Comparison of ENCODE assay signal across 20 cellular contexts in the genomic region with DNA sequence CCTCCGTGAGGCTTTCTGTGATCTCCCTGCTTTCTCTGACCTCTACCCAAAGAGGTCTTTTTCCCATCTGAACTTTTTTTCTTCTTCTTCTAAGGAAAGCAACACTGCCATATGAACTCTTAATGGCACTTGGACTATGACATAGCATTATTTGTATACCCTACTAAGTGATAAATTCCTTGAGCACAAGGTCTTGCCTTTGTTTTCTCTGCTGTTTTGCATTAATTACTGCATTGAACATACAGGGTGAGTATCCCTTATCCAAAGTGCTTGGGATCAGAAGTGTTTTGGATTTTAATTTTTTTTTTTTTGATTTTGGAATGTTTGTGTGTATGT. TPM values are rescaled to one million over a fixed set of nuclear protein-coding genes. Genes with fewer than 3 reads are reported as not detected.
DNase-seq lines count a peak whose midpoint lies in the region; FAIRE-seq and TF ChIP-seq lines count a peak whose summit lies in the region.
"Had no signal": no experiment of that assay in that cellular context is flagged by ENCODE, and none has a peak within 500 bp of the region (broad histone marks: within the 10 kb centered on the region; RNA-seq: fewer than 3 reads in every experiment).

No MANE protein-coding gene starts in this region.

- H3K79me2 ChIP-seq in astrocyte (ENCODE audit: insufficient read depth, low read length), result peaks cover 23% of the 10 kb centered on the region
- H3K79me2 ChIP-seq in hepatocyte, result no peaks in the 10 kb centered on the region

- no peak for DNase-seq in HFFc6
- no peak for DNase-seq in astrocyte (ENCODE audit: low read depth)
- no peak for DNase-seq in hepatocyte (ENCODE audit: low spot score)
- DNase-seq in NK-92 (lab: John Stamatoyannopoulos, UW; ENCODE audit: unreplicated experiment), result no peak
- no peak for DNase-seq in HuH-7 (ENCODE audit: low spot score)
- DNase-seq in G401 (ENCODE audit: low spot score), result no peak
- DNase-seq: activated CD4-positive, alpha-beta T cell treated with anti-CD3 and anti-CD28 coated beads, Interleukin-2, amount 10 ng/mL, durations not matched to agents 7 days and 5 days; activated CD8-positive, alpha-beta memory T cell treated with anti-CD3 and anti-CD28 coated beads, Interleukin-2, amount 50 U/mL, for 4 hours; activated gamma-delta T cell treated with Interleukin-2 at 50 U/mL for 16 hours; dermis blood vessel endothelial cell; H7; MG63; NCI-H146; Peyer's patch had no signal

- H3K9me3 ChIP-seq in astrocyte (ENCODE audit: insufficient read depth, low read depth, low read length) (no peaks in the 10 kb centered on the region), hepatocyte (ENCODE audit: low read depth) (no peaks in the 10 kb centered on the region), stomach smooth muscle (ENCODE audit: control insufficient read depth in 2 of 2, low read length in 2 of 2) (no peaks in the 10 kb centered on the region)
- H3K9me3 ChIP-seq: MG63, Peyer's patch, prostate gland had no signal

- H3K4me1 ChIP-seq in astrocyte (ENCODE audit: insufficient read depth, low read length) (peaks cover 19% of the 10 kb centered on the region), hepatocyte (ENCODE audit: insufficient read depth) (no peaks in the 10 kb centered on the region), stomach smooth muscle (ENCODE audit: control insufficient read depth, insufficient read depth, low read length) (peaks cover 22% of the 10 kb centered on the region)
- H3K4me1 ChIP-seq: prostate gland had no signal

- peaks cover 26% of the 10 kb centered on the region for H3K36me3 ChIP-seq in astrocyte (ENCODE audit: insufficient read depth, low read length)
- H3K36me3 ChIP-seq in hepatocyte (replicated peaks; ENCODE audit: insufficient read depth, low read depth), result no peaks in the 10 kb centered on the region
- H3K36me3 ChIP-seq in stomach smooth muscle (ENCODE audit: control insufficient read depth in 2 of 2, insufficient read depth in 2 of 2, low read length in 2 of 2), result peaks cover 12 to 21% of the 10 kb centered on the region in 2 donors

- H3K9me3 Mint-ChIP-seq in HFFc6 (no peaks in the 10 kb centered on the region), astrocyte (ENCODE audit: unreplicated experiment) (no peaks in the 10 kb centered on the region)
- H3K9me3 Mint-ChIP-seq: activated CD4-positive, alpha-beta T cell treated with anti-CD3 and anti-CD28 coated beads, Interleukin-2, amount 10 ng/mL, durations not matched to agents 7 days and 5 days; natural killer cell treated with Interleukin-12 subunit alpha and Interleukin-12 subunit beta and Interleukin-15 and Interleukin-18, amount 100 ng/mL, for 72 hours; stimulated activated memory B cell treated with anti-CD40 and anti-IgM and Interleukin-4, amounts not matched to agents 10 μg/mL and 1 μg/mL and 100 μg/mL, for 72 hours had no signal

- H3K27ac Mint-ChIP-seq in HFFc6 (peak overlapping the region; percentile 99), astrocyte (ENCODE audit: unreplicated experiment) (peak overlapping the region; percentile 28)
- H3K27ac Mint-ChIP-seq: activated CD4-positive, alpha-beta T cell treated with anti-CD3 and anti-CD28 coated beads, Interleukin-2, amount 10 ng/mL, durations not matched to agents 7 days and 5 days; natural killer cell treated with Interleukin-12 subunit alpha and Interleukin-12 subunit beta and Interleukin-15 and Interleukin-18, amount 100 ng/mL, for 72 hours; stimulated activated memory B cell treated with anti-CD40 and anti-IgM and Interleukin-4, amounts not matched to agents 10 μg/mL and 1 μg/mL and 100 μg/mL, for 72 hours had no signal

- TF ChIP-seq CTCF in HFFc6 (IDR thresholded peaks at IDR 0.05) (no peak), astrocyte (IDR thresholded peaks at IDR 0.05; ENCODE audit: insufficient read depth, low read depth, low read length) (no peak), hepatocyte (IDR thresholded peaks at IDR 0.05; ENCODE audit: poor library complexity) (no peak)

- H3K4me3 Mint-ChIP-seq in HFFc6 (peak overlapping the region; percentile 33; the same call in 1 of the 2 replicates), astrocyte (ENCODE audit: unreplicated experiment) (no peak overlapping the region)
- H3K4me3 Mint-ChIP-seq: activated CD4-positive, alpha-beta T cell treated with anti-CD3 and anti-CD28 coated beads, Interleukin-2, amount 10 ng/mL, durations not matched to agents 7 days and 5 days; natural killer cell treated with Interleukin-12 subunit alpha and Interleukin-12 subunit beta and Interleukin-15 and Interleukin-18, amount 100 ng/mL, for 72 hours; stimulated activated memory B cell treated with anti-CD40 and anti-IgM and Interleukin-4, amounts not matched to agents 10 μg/mL and 1 μg/mL and 100 μg/mL, for 72 hours had no signal

- H3K27me3 ChIP-seq in astrocyte (ENCODE audit: insufficient read depth, low read length), result no peaks in the 10 kb centered on the region
- no peaks in the 10 kb centered on the region for H3K27me3 ChIP-seq in hepatocyte
- H3K27me3 ChIP-seq in stomach smooth muscle (ENCODE audit: control insufficient read depth in 1 of 2, insufficient read depth in 2 of 2, low read length in 2 of 2), result no peaks in the 10 kb centered on the region
- H3K27me3 ChIP-seq: MG63, Peyer's patch had no signal

- H4K20me1 ChIP-seq in astrocyte (ENCODE audit: insufficient read depth, low read length), result peaks cover 38% of the 10 kb centered on the region
- no peaks in the 10 kb centered on the region for H4K20me1 ChIP-seq in hepatocyte (ENCODE audit: insufficient read depth, poor library complexity, severe bottlenecking)

- no peak overlapping the region for H2AFZ ChIP-seq in astrocyte (ENCODE audit: low read depth, low read length)
- H2AFZ ChIP-seq in hepatocyte, result no peak overlapping the region

- no peak overlapping the region for H3K9ac ChIP-seq in astrocyte (ENCODE audit: low read length)
- H3K9ac ChIP-seq in stomach smooth muscle (ENCODE audit: low read length in 2 of 2), result no peak overlapping the region

- H3K27ac ChIP-seq in astrocyte (ENCODE audit: low read depth, low read length) (no peak overlapping the region), hepatocyte (peak overlapping the region; percentile 76), stomach smooth muscle (ENCODE audit: low read length) (peak overlapping the region; percentile 71)
- H3K27ac ChIP-seq: prostate gland had no signal

- FAIRE-seq in astrocyte (lab: Jason Lieb, UNC), result no peak
- FAIRE-seq: HepG2, urothelium cell line had no signal

- H3K36me3 Mint-ChIP-seq in HFFc6 (ENCODE audit: low read depth) (peaks cover 24% of the 10 kb centered on the region), astrocyte (ENCODE audit: low read depth, unreplicated experiment) (peaks cover 24% of the 10 kb centered on the region)

- in situ Hi-C loops in G401 (cut with HindIII; ENCODE audit: low sequenced_read_pairs), result no loop called here

- H3K4me2 ChIP-seq in astrocyte (ENCODE audit: low read length) (no peak overlapping the region), hepatocyte (peak overlapping the region; percentile 36)

- H3K27me3 Mint-ChIP-seq in HFFc6 (ENCODE audit: insufficient read depth) (no peaks in the 10 kb centered on the region; the same call in 1 of the 2 replicates), astrocyte (ENCODE audit: low read depth, unreplicated experiment) (no peaks in the 10 kb centered on the region)
- H3K27me3 Mint-ChIP-seq: activated CD4-positive, alpha-beta T cell treated with anti-CD3 and anti-CD28 coated beads, Interleukin-2, amount 10 ng/mL, durations not matched to agents 7 days and 5 days; natural killer cell treated with Interleukin-12 subunit alpha and Interleukin-12 subunit beta and Interleukin-15 and Interleukin-18, amount 100 ng/mL, for 72 hours; stimulated activated memory B cell treated with anti-CD40 and anti-IgM and Interleukin-4, amounts not matched to agents 10 μg/mL and 1 μg/mL and 100 μg/mL, for 72 hours had no signal

- no peak overlapping the region for H3K4me3 ChIP-seq in astrocyte (ENCODE audit: insufficient read depth, low read depth, low read length)
- H3K4me3 ChIP-seq in hepatocyte, result no peak overlapping the region
- H3K4me3 ChIP-seq in stomach smooth muscle (ENCODE audit: low read length in 2 of 2), result no peak overlapping the region
- H3K4me3 ChIP-seq: MG63, Peyer's patch, prostate gland had no signal

- no peaks in the 10 kb centered on the region for H3K9me2 ChIP-seq in hepatocyte (replicated peaks; ENCODE audit: insufficient read depth)

- H3K4me1 Mint-ChIP-seq in HFFc6 (ENCODE audit: low read depth), result peaks cover 44% of the 10 kb centered on the region
- peaks cover 21% of the 10 kb centered on the region for H3K4me1 Mint-ChIP-seq in astrocyte (ENCODE audit: low read depth, unreplicated experiment)

- WGBS in hepatocyte (ENCODE audit: low lambda C conversion rate, missing lambda C conversion rate), result 69% methylated on average over 1 of the region's 1 CpG

RNA-seq across cellular contexts. Expression of gene BID, which starts 48.8 kb away (rescaled TPM):
- 10 to 100 TPM; 48.7 to 61.0 (median 50.6) TPM for total RNA-seq in HFFc6 (2021; fragmentation: NEBNext Ultra II Directional; extraction: Animal tissue kit (Norgen Biotek cat#: 25700))
- 30.5 and 35.1 TPM in 2 replicates for total RNA-seq in astrocyte
- 34.5 and 41.6 TPM in 2 replicates for total RNA-seq in hepatocyte
- 55.5 and 72.3 TPM in 2 replicates for polyA plus RNA-seq in hepatocyte
- 28.4 and 58.9 TPM in 2 replicates for total RNA-seq in G401 (2014; rRNA removed; shearing (Covaris generic))
